20 cellular contexts compared by ENCODE assay signal in genomic region chr6:12271997-12272396, GRCh38.
"Had no signal": no experiment of that assay in that cellular context is flagged by ENCODE, and none has a peak within 500 bp of the region (broad histone marks: within the 10 kb centered on the region; RNA-seq: fewer than 3 reads in every experiment).

No MANE protein-coding gene starts in this region.

- FAIRE-seq: kidney had no signal

- H3K27me3 ChIP-seq: esophagus squamous epithelium, neutrophil, right lobe of liver, spleen, stomach, transverse colon had no signal

- H3K9me3 ChIP-seq: neutrophil, right lobe of liver had no signal

- H3K4me1 ChIP-seq: esophagus squamous epithelium, psoas muscle, right lobe of liver, spleen, stomach had no signal

- H3K27ac Mint-ChIP-seq: dendritic cell treated with granulocyte-macrophage colony-stimulating factor and Interleukin-4, amounts not matched to agents 40 ng/mL and 50 ng/mL, for 4 days; effector memory CD8-positive, alpha-beta T cell; naive thymus-derived CD4-positive, alpha-beta T cell had no signal

- H3K36me3 ChIP-seq: esophagus squamous epithelium, neutrophil, right lobe of liver, spleen, stomach, thoracic aorta, transverse colon had no signal

- H3K4me3 Mint-ChIP-seq: dendritic cell treated with granulocyte-macrophage colony-stimulating factor and Interleukin-4, amounts not matched to agents 40 ng/mL and 50 ng/mL, for 4 days; effector memory CD8-positive, alpha-beta T cell; naive thymus-derived CD4-positive, alpha-beta T cell had no signal

- H3K27ac ChIP-seq: esophagus squamous epithelium, neutrophil, psoas muscle, right lobe of liver, spleen, stomach, thoracic aorta, transverse colon had no signal

- H3K4me3 ChIP-seq: esophagus squamous epithelium, psoas muscle, right lobe of liver, spleen, stomach, thoracic aorta, transverse colon had no signal

- H3K27me3 Mint-ChIP-seq: dendritic cell treated with granulocyte-macrophage colony-stimulating factor and Interleukin-4, amounts not matched to agents 40 ng/mL and 50 ng/mL, for 4 days had no signal

- DNase-seq: effector memory CD8-positive, alpha-beta T cell; esophagus squamous epithelium; kidney; left cardiac atrium; left ventricle myocardium superior; naive thymus-derived CD4-positive, alpha-beta T cell; psoas muscle; retina; right lobe of liver; spleen; stimulated activated CD4-positive, alpha-beta T cell treated with anti-CD3 and anti-CD28 coated beads, Interleukin-15, amount 100 ng/mL, for 24 hours; stimulated activated CD4-positive, alpha-beta T cell treated with anti-CD3 and anti-CD28 coated beads, Interleukin-1b, Interleukin-23, amount 100 ng/mL, for 48 hours; stimulated activated CD4-positive, alpha-beta T cell treated with anti-CD3 and anti-CD28 coated beads, Interleukin-4, amount 100 ng/mL, for 4 hours; stimulated activated naive CD4-positive, alpha-beta T cell; stomach; substantia nigra; transverse colon had no signal

- ATAC-seq: effector memory CD8-positive, alpha-beta T cell; left cardiac atrium; left ventricle myocardium superior; naive thymus-derived CD4-positive, alpha-beta T cell; psoas muscle; right lobe of liver had no signal
